14 cellular contexts compared by ENCODE assay signal in the genomic region with DNA sequence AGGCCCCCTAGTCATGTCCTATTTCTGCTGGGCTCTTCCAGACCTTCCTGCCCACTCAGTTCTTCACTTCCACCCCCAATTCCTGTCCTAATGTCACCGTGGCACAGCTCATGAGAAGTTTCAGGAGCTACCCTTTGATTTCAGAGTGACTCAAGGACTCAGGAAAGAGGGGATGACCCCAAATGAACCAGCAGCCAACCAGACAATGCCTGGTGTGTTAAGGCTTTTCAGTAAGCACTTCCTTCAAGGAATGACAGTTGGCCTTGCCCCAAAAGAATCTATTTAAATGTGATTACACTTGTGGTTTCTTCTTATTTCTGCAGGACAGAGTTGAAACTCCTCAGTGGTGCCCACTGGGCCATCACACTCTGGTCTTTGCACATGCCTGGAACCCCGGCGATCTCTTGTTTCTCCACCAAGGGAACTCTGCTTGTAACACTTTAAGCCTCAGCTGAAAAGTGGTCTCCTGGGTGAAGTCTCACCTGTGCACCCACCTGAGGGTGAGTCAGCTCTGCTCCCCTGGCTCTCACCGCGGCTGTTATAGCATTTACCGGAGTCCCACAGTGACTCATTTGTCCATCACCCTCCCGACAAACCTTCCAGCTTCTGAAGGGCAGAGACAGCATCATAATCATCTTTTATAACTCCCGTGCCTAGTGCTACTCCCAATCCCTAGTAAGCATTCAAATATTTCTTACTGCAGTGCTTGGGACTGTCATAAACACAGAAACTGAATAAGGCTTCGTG.
DNase-seq lines count a peak whose midpoint lies in the region; ATAC-seq and TF ChIP-seq lines count a peak whose summit lies in the region.
"Had no signal": no experiment of that assay in that cellular context is flagged by ENCODE, and none has a peak within 500 bp of the region (broad histone marks: within the 10 kb centered on the region; RNA-seq: fewer than 3 reads in every experiment).

No MANE protein-coding gene starts in this region.

- H2AFZ ChIP-seq in GM23248 (no peak overlapping the region), PC-9 (no peak overlapping the region)

- H3K36me3 ChIP-seq in GM23248 (ENCODE audit: low read depth), result no peaks in the 10 kb centered on the region
- no peaks in the 10 kb centered on the region for H3K36me3 ChIP-seq in PC-9 (ENCODE audit: low read depth)

- H3K9ac ChIP-seq in GM23248, result no peak overlapping the region

- WGBS in GM23248 (ENCODE audit: low coverage in 1 of 2, low lambda C conversion rate in 2 of 2, missing lambda C conversion rate in 2 of 2), 2 experiments, result 55 to 59% methylated on average over 8 to 9 of the region's 9 CpGs

- peaks cover 32% of the 10 kb centered on the region for H3K4me1 Mint-ChIP-seq in nephron
- H3K4me1 Mint-ChIP-seq: CD8-positive, alpha-beta memory T cell had no signal

- TF ChIP-seq CTCF in PC-9 (conservative IDR thresholded peaks at IDR 0.05) (no peak), epithelial cell of esophagus (IDR thresholded peaks at IDR 0.05; ENCODE audit: insufficient read depth, low read depth, low read length, missing control alignments) (no peak), nephron (IDR thresholded peaks at IDR 0.05; ENCODE audit: unreplicated experiment in 3 of 3) (no peak)

- CTCF ChIA-PET in PC-9 (lab: Charles Lee), result interaction anchor here (0.6 kb wide), 1 partner anchor 290 kb away, joined by 3 read pairs; no protein-coding TSS in a partner anchor

- BruUV-seq in PC-9 (replicated peaks; lab: Mats Ljungman, UMichigan), result no TSS peak

- in situ Hi-C loops in GM23248 (cut with MboI), result no loop called here

- H3F3A ChIP-seq in GM23248 (ENCODE audit: insufficient read depth), result no peaks in the 10 kb centered on the region
- H3F3A ChIP-seq in PC-9 (ENCODE audit: insufficient read depth, low read depth), result peaks cover 25% of the 10 kb centered on the region

- H3K9me2 ChIP-seq in GM23248 (ENCODE audit: insufficient read depth) (no peaks in the 10 kb centered on the region), PC-9 (ENCODE audit: insufficient read depth) (no peaks in the 10 kb centered on the region)

- H3K4me2 ChIP-seq in GM23248 (ENCODE audit: unreplicated experiment) (no peak overlapping the region), PC-9 (peak overlapping the region; percentile 60)

- POLR2A ChIA-PET in PC-9 (lab: Charles Lee; ENCODE audit: unreplicated experiment), result interaction anchor here (0.7 kb wide), 3 partner anchors 64 to 192 kb away, joined by 3 to 6 read pairs (median 6); no protein-coding TSS in a partner anchor

- H3K36me3 Mint-ChIP-seq in nephron (ENCODE audit: low read depth), result no peaks in the 10 kb centered on the region

- ATAC-seq in GM19395 (IDR thresholded peaks at IDR 0.05; ENCODE audit: unreplicated experiment) (no peak), GM19023 (IDR thresholded peaks at IDR 0.05; ENCODE audit: unreplicated experiment) (no peak), HG03039 (IDR thresholded peaks at IDR 0.05; ENCODE audit: unreplicated experiment) (no peak), HG02798 (IDR thresholded peaks at IDR 0.05; ENCODE audit: poor library complexity, unreplicated experiment) (no peak)

- no peaks in the 10 kb centered on the region for H3K9me3 ChIP-seq in GM23248 (ENCODE audit: low read depth)
- H3K9me3 ChIP-seq in PC-9 (ENCODE audit: insufficient read depth, low read depth), result no peaks in the 10 kb centered on the region

- H3K4me3 Mint-ChIP-seq in nephron, result no peak overlapping the region
- H3K4me3 Mint-ChIP-seq: CD8-positive, alpha-beta memory T cell had no signal

- peak; percentile 16 for DNase-seq in GM23248
- DNase-seq in PC-9, result peak; percentile 75 to 90
- peak; percentile 92 for DNase-seq in epithelial cell of esophagus (ENCODE audit: low read depth)
- DNase-seq: caudate nucleus; CD8-positive, alpha-beta memory T cell; MM.1S; NCI-H526; stimulated activated CD4-positive, alpha-beta T cell treated with anti-CD3 and anti-CD28 coated beads, Interleukin-1b, Interleukin-23, amount 100 ng/mL, for 48 hours; stimulated activated naive CD4-positive, alpha-beta T cell treated with Interleukin-2 at 50 U/mL for 16 hours had no signal

- H3K27ac ChIP-seq in GM23248 (no peak overlapping the region), PC-9 (peak overlapping the region; percentile 86)

- peak overlapping the region; percentile 74 to 90 (median 75) for H3K27ac Mint-ChIP-seq in nephron
- H3K27ac Mint-ChIP-seq: CD8-positive, alpha-beta memory T cell had no signal

- H4K20me1 ChIP-seq in GM23248 (ENCODE audit: insufficient read depth) (no peaks in the 10 kb centered on the region), PC-9 (ENCODE audit: insufficient read depth) (no peaks in the 10 kb centered on the region)

- H3K4me1 ChIP-seq in GM23248 (ENCODE audit: insufficient read depth) (0 out of 2 replicates have a peak, but pooled peaks cover 7% of the 10 kb centered on the region), PC-9 (replicated peaks; ENCODE audit: insufficient read depth) (peaks cover 24% of the 10 kb centered on the region)

- no peak overlapping the region for H3K4me3 ChIP-seq in GM23248
- H3K4me3 ChIP-seq in PC-9, result no peak overlapping the region; the same call in 1 of the 2 replicates
- no peak overlapping the region for H3K4me3 ChIP-seq in epithelial cell of esophagus (ENCODE audit: low read length)

- H3K79me2 ChIP-seq in GM23248 (ENCODE audit: insufficient read depth) (no peaks in the 10 kb centered on the region), PC-9 (ENCODE audit: low read depth) (no peaks in the 10 kb centered on the region)

- H3K9me3 Mint-ChIP-seq in nephron, result no peaks in the 10 kb centered on the region
- H3K9me3 Mint-ChIP-seq: CD8-positive, alpha-beta memory T cell had no signal

- H3K27me3 Mint-ChIP-seq in nephron (ENCODE audit: low read depth), result peaks cover 7% of the 10 kb centered on the region

- intact Hi-C loops in PC-9 (cut with micrococcal nuclease; ENCODE audit: unreplicated experiment), result loop anchor here (1.0 to 5.0 kb wide), 4 partner anchors 27 to 200 kb away; no protein-coding TSS in a partner anchor

- H3K27me3 ChIP-seq in GM23248 (replicated peaks; ENCODE audit: insufficient read depth) (peaks cover 11% of the 10 kb centered on the region; the same call in 1 of the 2 replicates), PC-9 (ENCODE audit: insufficient read depth, low read depth) (no peaks in the 10 kb centered on the region)

Comparison
In these comparisons a context has a peak if more than half of its experiments do, and no peak if none do; other contexts are left out.
1. DNase-seq: peak in every context shown above with its lines; median percentile 92 in epithelial cell of esophagus; 82 in PC-9; 16 in GM23248.